ENCODE assay signal across 1 cellular context in the genomic region with DNA sequence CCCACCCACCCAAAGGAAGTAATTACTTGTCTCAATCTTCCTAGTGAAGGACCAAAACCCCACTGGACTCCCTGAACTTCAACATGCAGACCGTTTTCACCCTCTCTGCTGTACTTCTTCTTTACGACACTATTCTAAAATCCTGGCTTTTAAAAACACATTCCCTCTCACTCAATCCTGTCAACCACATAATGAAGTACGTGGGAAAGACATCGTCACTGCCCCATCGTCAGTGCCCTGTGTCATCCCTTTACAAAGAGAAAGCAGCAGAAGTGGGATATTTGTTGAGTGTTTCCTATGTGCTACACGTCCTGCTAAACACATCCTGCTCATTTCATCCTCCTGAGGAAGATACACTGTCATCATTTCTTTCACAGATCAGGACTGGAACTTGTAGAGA.
TF ChIP-seq lines count a peak whose summit lies in the region.

No MANE protein-coding gene starts in this region.

TF ChIP-seq in GM12878, 131 proteins besides CTCF, POLR2A, EP300 and RAD21:
- TF ChIP-seq, protein P1, sequence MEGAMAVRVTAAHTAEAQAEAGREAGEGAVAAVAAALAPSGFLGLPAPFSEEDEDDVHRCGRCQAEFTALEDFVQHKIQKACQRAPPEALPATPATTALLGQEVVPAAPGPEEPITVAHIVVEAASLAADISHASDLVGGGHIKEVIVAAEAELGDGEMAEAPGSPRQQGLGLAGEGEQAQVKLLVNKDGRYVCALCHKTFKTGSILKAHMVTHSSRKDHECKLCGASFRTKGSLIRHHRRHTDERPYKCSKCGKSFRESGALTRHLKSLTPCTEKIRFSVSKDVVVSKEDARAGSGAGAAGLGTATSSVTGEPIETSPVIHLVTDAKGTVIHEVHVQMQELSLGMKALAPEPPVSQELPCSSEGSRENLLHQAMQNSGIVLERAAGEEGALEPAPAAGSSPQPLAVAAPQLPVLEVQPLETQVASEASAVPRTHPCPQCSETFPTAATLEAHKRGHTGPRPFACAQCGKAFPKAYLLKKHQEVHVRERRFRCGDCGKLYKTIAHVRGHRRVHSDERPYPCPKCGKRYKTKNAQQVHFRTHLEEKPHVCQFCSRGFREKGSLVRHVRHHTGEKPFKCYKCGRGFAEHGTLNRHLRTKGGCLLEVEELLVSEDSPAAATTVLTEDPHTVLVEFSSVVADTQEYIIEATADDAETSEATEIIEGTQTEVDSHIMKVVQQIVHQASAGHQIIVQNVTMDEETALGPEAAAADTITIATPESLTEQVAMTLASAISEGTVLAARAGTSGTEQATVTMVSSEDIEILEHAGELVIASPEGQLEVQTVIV (IDR thresholded peaks at IDR 0.05; ENCODE audit: borderline replicate concordance, partially characterized antibody): no peak
- no peak for TF ChIP-seq ZNF24 (IDR thresholded peaks at IDR 0.05)
